Comparison of ENCODE assay signal across 1 cellular context in the genomic region with DNA sequence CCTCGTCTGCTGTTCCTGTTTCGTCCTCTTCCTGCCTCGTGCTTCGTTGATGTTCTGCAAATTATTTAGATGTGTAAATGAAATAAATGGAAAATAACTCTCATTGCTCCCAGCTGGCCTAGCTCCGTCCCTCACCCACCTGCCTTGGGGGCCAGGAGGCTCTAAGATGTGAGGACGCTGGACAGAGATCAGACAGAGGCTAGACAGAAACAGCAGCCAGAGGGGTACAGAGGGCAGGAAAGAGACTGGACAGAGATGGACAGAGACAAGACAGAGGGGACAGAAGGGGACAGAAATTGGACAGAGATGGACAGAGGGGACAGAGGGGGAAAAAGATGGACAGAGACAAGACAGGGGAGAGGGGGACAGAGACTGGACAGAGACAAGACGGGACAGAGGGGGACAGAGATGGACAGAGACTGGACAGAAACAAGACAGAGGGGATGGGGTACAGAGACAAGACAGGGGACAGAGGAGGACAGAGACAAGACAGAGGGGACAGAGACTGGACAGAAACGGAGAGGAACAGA.
TF ChIP-seq lines count a peak whose summit lies in the region.

No MANE protein-coding gene starts in this region.

TF ChIP-seq in HCT116, 20 proteins besides CTCF, POLR2A, EP300 and RAD21 (continued from another document):
- TF ChIP-seq SRF (IDR thresholded peaks at IDR 0.05; ENCODE audit: low read depth) (no peak), MAX (IDR thresholded peaks at IDR 0.05) (no peak), YY1 (IDR thresholded peaks at IDR 0.05; ENCODE audit: extremely low read depth, insufficient replicate concordance, low read depth, low read length) (no peak), TCF7L2 (IDR thresholded peaks at IDR 0.05; ENCODE audit: borderline replicate concordance, extremely low read depth, insufficient read depth, insufficient read length) (no peak), CBX3 (IDR thresholded peaks at IDR 0.05; ENCODE audit: low read depth) (no peak), ATF3 (IDR thresholded peaks at IDR 0.05) (no peak), JUND (IDR thresholded peaks at IDR 0.05) (no peak), POLR2AphosphoS5 (IDR thresholded peaks at IDR 0.05; ENCODE audit: low read depth, low read length) (no peak), EZH2phosphoT487 (IDR thresholded peaks at IDR 0.05; ENCODE audit: borderline replicate concordance) (no peak), EZH2 (IDR thresholded peaks at IDR 0.05) (no peak)
